ENCODE assay signal across 8 cellular contexts in genomic region chr17:32488177-32488542, GRCh38. TPM values are rescaled to one million over a fixed set of nuclear protein-coding genes. Genes with fewer than 3 reads are reported as not detected.
DNase-seq lines count a peak whose midpoint lies in the region; ATAC-seq and TF ChIP-seq lines count a peak whose summit lies in the region.
"Had no signal": no experiment of that assay in that cellular context is flagged by ENCODE, and none has a peak within 500 bp of the region (broad histone marks: within the 10 kb centered on the region; RNA-seq: fewer than 3 reads in every experiment).

No MANE protein-coding gene starts in this region.

- dilution Hi-C loops in IMR-90 (cut with HindIII; ENCODE audit: low sequenced_read_pairs, unreplicated experiment), result no loop called here

- no peak overlapping the region for H3K27ac Mint-ChIP-seq in chondrocyte (ENCODE audit: unreplicated experiment)

- H3K9me3 Mint-ChIP-seq in chondrocyte (ENCODE audit: low read depth), result no peaks in the 10 kb centered on the region

- H2BK5ac ChIP-seq in IMR-90 (ENCODE audit: low read depth, low read length, poor library complexity, severe bottlenecking) (no peak overlapping the region), neuronal stem cell (ENCODE audit: low read length) (no peak overlapping the region)

- H3K27me3 Mint-ChIP-seq in chondrocyte (ENCODE audit: low read depth), result no peaks in the 10 kb centered on the region

- H3K14ac ChIP-seq in IMR-90 (replicated peaks; ENCODE audit: low read depth, low read length), result no peak overlapping the region
- no peak overlapping the region for H3K14ac ChIP-seq in neuronal stem cell (ENCODE audit: low read length)

- H2AK9ac ChIP-seq in IMR-90 (replicated peaks; ENCODE audit: low read depth, low read length, poor library complexity), result no peak overlapping the region

- WGBS in IMR-90 (ENCODE audit: extremely low coverage in 2 of 2, insufficient read length in 1 of 2), 2 experiments, result 80% methylated on average over 1 of the region's 16 CpGs; no CpG with 5 or more reads in 1 of the 2 experiments
- no CpG with 5 or more reads among the region's 16 CpGs for WGBS in neuronal stem cell (ENCODE audit: extremely low coverage in 2 of 2, insufficient read length in 2 of 2, insufficient replicate concordance in 1 of 2), 2 donors

- in situ Hi-C loops in IMR-90 (cut with MboI; ENCODE audit: low sequenced_read_pairs), result loop anchor here (25.0 kb wide), 1 partner anchor 274 kb away; no protein-coding TSS in a partner anchor

- no peak overlapping the region for H3K56ac ChIP-seq in IMR-90 (ENCODE audit: extremely low read depth, insufficient read depth, low read length)

- no peak for TF ChIP-seq POLR2A in IMR-90 (IDR thresholded peaks at IDR 0.05; ENCODE audit: low read depth, low read length)

- peaks cover 0 to 6% of the 10 kb centered on the region in 2 experiments; a peak in 2 of 4 replicates for H3K79me1 ChIP-seq in IMR-90 (ENCODE audit: low read depth in 1 of 2, low read length in 2 of 2)
- H3K79me1 ChIP-seq in neuronal stem cell (ENCODE audit: low read depth, low read length), result peaks cover 12% of the 10 kb centered on the region

- no peak overlapping the region for H3K23ac ChIP-seq in IMR-90 (ENCODE audit: low read depth, low read length)
- H3K23ac ChIP-seq in neuronal stem cell (ENCODE audit: low read depth, low read length, poor library complexity), result peak overlapping the region; percentile 70

- no peak for TF ChIP-seq RAD21 in IMR-90 (IDR thresholded peaks at IDR 0.05; ENCODE audit: low read length)

- no peak overlapping the region for H2AK5ac ChIP-seq in IMR-90 (ENCODE audit: low read depth, low read length)
- no peak overlapping the region for H2AK5ac ChIP-seq in neuronal stem cell (ENCODE audit: low read depth, low read length)

- POLR2A ChIA-PET in IMR-90 (lab: Charles Lee; ENCODE audit: unreplicated experiment), result no interaction called here

- H3K36me3 Mint-ChIP-seq in chondrocyte (ENCODE audit: low read depth), result no peaks in the 10 kb centered on the region

- H2BK20ac ChIP-seq in IMR-90 (ENCODE audit: low read depth, low read length), result no peak overlapping the region

- H3K36me3 ChIP-seq in GM06990 (ENCODE audit: control insufficient read depth, insufficient read depth, low read length), result peaks cover 5% of the 10 kb centered on the region; the same call in 1 of the 2 replicates
- H3K36me3 ChIP-seq in IMR-90 (ENCODE audit: control insufficient read depth, insufficient read depth, low read length), result peaks cover 2% of the 10 kb centered on the region; the same call in 1 of the 2 replicates
- peaks cover 15 to 35% of the 10 kb centered on the region in 2 donors for H3K36me3 ChIP-seq in neuronal stem cell (replicated peaks in 1 of 2; ENCODE audit: control insufficient read depth in 2 of 2, insufficient read depth in 2 of 2, low read length in 2 of 2)
- H3K36me3 ChIP-seq in left lung, result peaks cover 0 to 21% of the 10 kb centered on the region in 2 donors

- no peaks in the 10 kb centered on the region for H3K27me3 ChIP-seq in GM06990 (replicated peaks; ENCODE audit: control insufficient read depth, insufficient read depth, low read length)
- no peaks in the 10 kb centered on the region for H3K27me3 ChIP-seq in IMR-90 (ENCODE audit: control insufficient read depth, insufficient read depth, low read length)
- no peaks in the 10 kb centered on the region for H3K27me3 ChIP-seq in neuronal stem cell (ENCODE audit: control insufficient read depth in 3 of 3, insufficient read depth in 3 of 3, low read depth in 1 of 3, low read length in 3 of 3)
- H3K27me3 ChIP-seq in left lung, result peaks cover 0 to 16% of the 10 kb centered on the region in 2 donors

- H2AFZ ChIP-seq in IMR-90 (replicated peaks; ENCODE audit: low read length, poor library complexity), result peak overlapping the region; percentile 89
- H2AFZ ChIP-seq in neuronal stem cell (ENCODE audit: low read length), result no peak overlapping the region

- H3K27ac ChIP-seq in IMR-90 (ENCODE audit: insufficient read depth, low read length) (no peak overlapping the region), neuronal stem cell (replicated peaks; ENCODE audit: low read length) (no peak overlapping the region), left lung (no peak overlapping the region)

- DNase-seq in GM06990 (ENCODE audit: extremely low read depth, insufficient read length), result no peak
- no peak for DNase-seq in IMR-90
- no peak for DNase-seq in chondrocyte (ENCODE audit: low spot score)
- no peak for DNase-seq in neuronal stem cell (ENCODE audit: low spot score)
- no peak for DNase-seq in iPS-NIHi11 (ENCODE audit: low spot score)
- no peak for DNase-seq in NCI-H524 treated with DMSO at 0.1 percent for 48 hours (lab: John Stamatoyannopoulos, UW)
- no peak for DNase-seq in left lung
- DNase-seq: NCI-H1105 had no signal

- no TSS peak for BruUV-seq in IMR-90 (replicated peaks; lab: Mats Ljungman, UMichigan)

- TF ChIP-seq CTCF in GM06990 (IDR thresholded peaks at IDR 0.05; ENCODE audit: insufficient read depth, low read length, poor library complexity, severe bottlenecking), result no peak
- no peak for TF ChIP-seq CTCF in IMR-90 (conservative IDR thresholded peaks at IDR 0.05; ENCODE audit: low read depth, low read length)
- no peak for TF ChIP-seq CTCF in chondrocyte (IDR thresholded peaks at IDR 0.05)
- no peak for TF ChIP-seq CTCF in left lung (IDR thresholded peaks at IDR 0.05)

- no peak overlapping the region for H4K91ac ChIP-seq in IMR-90 (ENCODE audit: insufficient read depth, low read depth, low read length)
- no peak overlapping the region for H4K91ac ChIP-seq in neuronal stem cell (ENCODE audit: low read depth, low read length, poor library complexity)

- H4K8ac ChIP-seq in IMR-90 (ENCODE audit: low read depth in 2 of 2, low read length in 2 of 2), result no peak overlapping the region
- H4K8ac ChIP-seq in neuronal stem cell (ENCODE audit: low read depth, low read length), result no peak overlapping the region

- no peaks in the 10 kb centered on the region for H3K9me3 ChIP-seq in IMR-90 (ENCODE audit: control insufficient read depth, insufficient read depth, low read length)
- no peaks in the 10 kb centered on the region for H3K9me3 ChIP-seq in neuronal stem cell (replicated peaks in 1 of 2; ENCODE audit: control insufficient read depth in 2 of 2, insufficient read depth in 1 of 2, low read depth in 1 of 2, low read length in 2 of 2)
- H3K9me3 ChIP-seq in left lung, result no peaks in the 10 kb centered on the region

- intact Hi-C loops in IMR-90 (cut with micrococcal nuclease), result loop anchor here (5.0 kb wide), 1 partner anchor 169 kb away; no protein-coding TSS in a partner anchor
- intact Hi-C loops in left lung (cut with DNase I), result loop anchor here in 1 of 2 donors (10.0 kb wide), 1 partner anchor 267 kb away; no protein-coding TSS in a partner anchor

- H3K4me2 ChIP-seq in IMR-90 (ENCODE audit: low read depth, low read length), result no peak overlapping the region
- peak overlapping the region; percentile 70 for H3K4me2 ChIP-seq in neuronal stem cell (ENCODE audit: insufficient read depth, low read length, poor library complexity, severe bottlenecking)

- H3K18ac ChIP-seq in IMR-90 (ENCODE audit: low read depth, low read length), result no peak overlapping the region
- peak overlapping the region; percentile 86 for H3K18ac ChIP-seq in neuronal stem cell (ENCODE audit: low read length)

- no peak overlapping the region for H2BK15ac ChIP-seq in IMR-90 (ENCODE audit: low read depth, low read length)
- H2BK15ac ChIP-seq in neuronal stem cell (ENCODE audit: low read length), result no peak overlapping the region

- H3K4me3 Mint-ChIP-seq in chondrocyte (ENCODE audit: unreplicated experiment), result peak overlapping the region; percentile 74

- H3K9me1 ChIP-seq in IMR-90 (ENCODE audit: insufficient read depth, low read length), result peaks cover 10% of the 10 kb centered on the region

- no peak overlapping the region for H2BK120ac ChIP-seq in IMR-90 (ENCODE audit: low read depth, low read length)
- H2BK120ac ChIP-seq in neuronal stem cell (ENCODE audit: low read depth, low read length), result no peak overlapping the region

- H3K4me1 Mint-ChIP-seq in chondrocyte (ENCODE audit: low read depth), result peaks cover 24% of the 10 kb centered on the region

- ATAC-seq in IMR-90 (ENCODE audit: low read depth), result no peak
- ATAC-seq in left lung, result no peak

- no peak overlapping the region for H4K5ac ChIP-seq in IMR-90 (ENCODE audit: low read depth, low read length)

- H3K4ac ChIP-seq in IMR-90 (ENCODE audit: low read depth, low read length), result no peak overlapping the region
- H3K4ac ChIP-seq in neuronal stem cell (ENCODE audit: low read length), result no peak overlapping the region

- no peak overlapping the region for H2BK12ac ChIP-seq in neuronal stem cell (ENCODE audit: low read length)

- CTCF ChIA-PET in IMR-90 (lab: Yijun Ruan, JAX), result no interaction called here

- H4K20me1 ChIP-seq in IMR-90 (ENCODE audit: insufficient read depth, low read length), result peaks cover 4% of the 10 kb centered on the region; the same call in 1 of the 2 replicates

- H3K4me3 ChIP-seq in GM06990 (replicated peaks; ENCODE audit: low read depth, low read length), result peak overlapping the region; percentile 69
- no peak overlapping the region for H3K4me3 ChIP-seq in IMR-90 (ENCODE audit: insufficient read depth, low read depth, low read length)
- H3K4me3 ChIP-seq in neuronal stem cell (ENCODE audit: low read length in 2 of 2), result peak overlapping the region; percentile 62 to 86
- H3K4me3 ChIP-seq in left lung, result peak overlapping the region in 1 of 2 donors; percentile 49

- peaks cover 6% of the 10 kb centered on the region; the same call in 1 of the 2 replicates for H3K4me1 ChIP-seq in IMR-90 (ENCODE audit: control insufficient read depth, insufficient read depth, low read length)
- H3K4me1 ChIP-seq in neuronal stem cell (ENCODE audit: control insufficient read depth in 2 of 2, insufficient read depth in 1 of 2, low read depth in 1 of 2, low read length in 2 of 2), result peaks cover 31 to 34% of the 10 kb centered on the region in 2 donors
- peaks cover 7 to 36% of the 10 kb centered on the region in 2 donors for H3K4me1 ChIP-seq in left lung

- no peak overlapping the region for H3K9ac ChIP-seq in IMR-90 (ENCODE audit: low read depth, low read length)
- peak overlapping the region; percentile 84 for H3K9ac ChIP-seq in neuronal stem cell (ENCODE audit: low read depth, low read length, poor library complexity)

RNA-seq across cellular contexts. Expression of gene CDK5R1, which starts 1.4 kb away (rescaled TPM):
- 0.36 and 0.56 TPM in 2 replicates for total RNA-seq in IMR-90 (2012; rRNA removed)
- polyA plus RNA-seq in IMR-90 (2012; rRNA removed), result 0.67 and 0.74 TPM in 2 replicates
- 0.35 and 0.46 TPM in 2 replicates for polyA plus RNA-seq in IMR-90 (2012; cell fraction: cytosol; rRNA removed)
- polyA plus RNA-seq in IMR-90 (2012; cell fraction: nucleus; rRNA removed; ENCODE audit: low replicate concordance), result 1.4 and 1.8 TPM in 2 replicates
- total RNA-seq in chondrocyte, result 1.8 to 2.3 TPM (median 2.1 TPM) in 3 replicates
- polyA plus RNA-seq in neuronal stem cell (2013, experiment 1 of 2), result 5.4 TPM
- polyA plus RNA-seq in neuronal stem cell (2013, experiment 2 of 2), result 5.2 TPM
- total RNA-seq in left lung, result 1 to 10 TPM; 1.3 to 1.5 TPM

RNA-seq across cellular contexts. Expression of gene PSMD11, which starts 43.9 kb away (rescaled TPM):
- total RNA-seq in IMR-90 (2012; rRNA removed) (68.0 and 85.9 TPM in 2 replicates), chondrocyte (80.7 to 105 TPM (median 85.9 TPM) in 3 replicates), left lung (100 to 1,000 TPM in 1 of 2 donors, 10 to 100 TPM in 1; 67.4 to 115 TPM)
- polyA plus RNA-seq in IMR-90 (2012; rRNA removed), result 63.4 and 64.7 TPM in 2 replicates
- polyA plus RNA-seq in IMR-90 (2012; cell fraction: cytosol; rRNA removed), result 27.3 and 44.4 TPM in 2 replicates
- polyA plus RNA-seq in IMR-90 (2012; cell fraction: nucleus; rRNA removed; ENCODE audit: low replicate concordance), result 22.8 and 69.6 TPM in 2 replicates
- polyA plus RNA-seq in neuronal stem cell (2013, experiment 1 of 2), result 111 TPM
- 121 TPM for polyA plus RNA-seq in neuronal stem cell (2013, experiment 2 of 2)
